ENCODE assay signal across 17 cellular contexts in the genomic region with DNA sequence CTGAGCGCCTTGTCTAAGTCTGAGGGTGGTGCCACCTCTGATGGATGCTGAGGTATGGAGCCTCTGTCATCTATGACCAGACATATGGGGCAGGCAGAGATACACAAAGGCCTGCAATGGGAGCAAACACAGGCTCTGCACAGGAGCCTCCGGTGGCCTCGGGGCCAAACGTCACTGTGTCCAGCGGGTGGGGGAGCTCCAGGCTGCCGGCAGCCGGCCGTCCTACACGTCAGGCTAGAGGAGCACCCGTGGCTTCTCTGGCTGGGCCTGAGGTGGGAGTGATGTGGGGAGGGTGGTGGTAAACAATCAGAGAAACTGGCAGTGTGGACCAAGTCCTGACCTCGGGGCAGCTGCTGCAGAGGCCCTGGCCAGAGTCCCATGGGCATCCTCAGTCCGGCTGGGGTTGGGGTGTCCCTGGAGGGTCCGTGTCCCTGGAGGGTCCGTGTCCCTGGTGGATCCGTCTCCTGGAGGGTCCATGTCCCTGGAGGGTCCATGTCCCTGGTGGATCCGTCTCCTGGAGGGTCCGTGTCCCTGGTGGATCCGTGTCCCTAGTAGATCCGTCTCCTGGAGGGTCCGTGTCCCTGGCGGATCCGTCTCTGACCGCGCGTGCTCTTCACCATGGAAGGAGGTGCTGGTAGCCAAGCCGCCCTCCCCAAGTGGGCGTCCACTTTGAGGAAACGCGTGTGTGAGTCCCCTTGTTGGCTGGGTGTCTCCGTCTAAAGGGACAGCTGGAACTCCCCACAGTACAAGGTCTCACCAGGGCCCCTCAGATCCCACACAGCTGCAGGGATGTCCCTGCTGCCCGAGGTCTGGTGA. TPM values are rescaled to one million over a fixed set of nuclear protein-coding genes. Genes with fewer than 3 reads are reported as not detected.
"Had no signal": no experiment of that assay in that cellular context is flagged by ENCODE, and none has a peak within 500 bp of the region (broad histone marks: within the 10 kb centered on the region; RNA-seq: fewer than 3 reads in every experiment).

No MANE protein-coding gene starts in this region.

- H3K36me3 ChIP-seq: adrenal gland, cardiac muscle cell, pancreas had no signal

- FAIRE-seq: keratinocyte, pancreas had no signal

- DNase-seq: activated CD4-positive, alpha-beta T cell treated with anti-CD3 and anti-CD28 coated beads, Interleukin-2, amount 10 ng/mL, durations not matched to agents 7 days and 5 days; activated CD8-positive, alpha-beta memory T cell treated with anti-CD3 and anti-CD28 coated beads, Interleukin-2, amount 50 U/mL, for 4 hours; activated CD8-positive, alpha-beta T cell treated with anti-CD3 and anti-CD28 coated beads, Interleukin-2, amount 10 ng/mL, durations not matched to agents 7 days and 5 days; activated effector memory CD4-positive, alpha-beta T cell treated with anti-CD3 and anti-CD28 coated beads, Interleukin-2, amount 50 U/mL, for 16 hours; activated T-cell treated with anti-CD3 and anti-CD28 coated beads, Interleukin-2, amount 50 U/mL, for 48 hours; endodermal cell; foreskin fibroblast; hypothalamus; mesenchymal stem cell; naive thymus-derived CD4-positive, alpha-beta T cell; stimulated activated naive CD4-positive, alpha-beta T cell had no signal

- H3K27me3 ChIP-seq: adrenal gland, cardiac muscle cell, pancreas had no signal

- H3K27ac ChIP-seq: adrenal gland, cardiac muscle cell, epithelial cell of prostate, pancreas had no signal

- ATAC-seq: activated CD8-positive, alpha-beta T cell treated with anti-CD3 and anti-CD28 coated beads, Interleukin-2, amount 10 ng/mL, durations not matched to agents 7 days and 5 days; mucosa of descending colon had no signal

- H3K9me3 ChIP-seq: adrenal gland, mucosa of descending colon, pancreas had no signal

- H3K4me3 ChIP-seq: adrenal gland, cardiac muscle cell, mucosa of descending colon, pancreas had no signal

- H3K4me1 ChIP-seq: adrenal gland had no signal

RNA-seq across cellular contexts. Expression of gene FAM20C, which starts 24.2 kb away (rescaled TPM):
- polyA plus RNA-seq: naive thymus-derived CD4-positive, alpha-beta T cell had no signal
